Comparison of ENCODE assay signal across 14 cellular contexts in the genomic region with DNA sequence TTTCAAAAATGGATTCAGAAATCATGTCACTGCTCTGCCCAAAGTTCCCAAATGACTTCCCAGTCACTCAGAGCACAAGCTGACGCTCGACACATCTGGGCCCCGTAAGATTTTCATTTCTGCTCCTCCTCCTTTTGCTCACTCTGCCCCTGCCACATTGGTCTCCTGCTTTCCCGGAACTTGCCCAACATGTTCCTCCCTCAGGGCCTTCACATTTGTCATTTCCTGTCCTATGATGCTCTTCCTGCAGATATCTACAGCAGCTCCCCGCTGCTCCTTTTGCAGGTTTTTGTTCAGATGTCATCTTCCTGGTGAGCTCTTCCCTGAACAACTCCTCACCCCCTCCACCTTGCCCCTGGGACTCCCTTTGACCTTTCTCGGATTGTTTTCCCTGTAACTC. TPM values are rescaled to one million over a fixed set of nuclear protein-coding genes. Genes with fewer than 3 reads are reported as not detected.
DNase-seq lines count a peak whose midpoint lies in the region; ATAC-seq, FAIRE-seq and TF ChIP-seq lines count a peak whose summit lies in the region.
"Had no signal": no experiment of that assay in that cellular context is flagged by ENCODE, and none has a peak within 500 bp of the region (broad histone marks: within the 10 kb centered on the region; RNA-seq: fewer than 3 reads in every experiment).

No MANE protein-coding gene starts in this region.

- H3K27me3 ChIP-seq in SK-N-SH (ENCODE audit: insufficient read depth) = no peaks in the 10 kb centered on the region
- H3K27me3 ChIP-seq in keratinocyte (ENCODE audit: control insufficient read depth, extremely low read depth, insufficient read depth, low read length) = no peaks in the 10 kb centered on the region
- no peaks in the 10 kb centered on the region for H3K27me3 ChIP-seq in subcutaneous abdominal adipose tissue (ENCODE audit: control insufficient read depth in 5 of 5, insufficient read depth in 4 of 5, low read length in 5 of 5)
- H3K27me3 ChIP-seq: thyroid gland had no signal

- POLR2A ChIA-PET in SK-N-SH (lab: Yijun Ruan, JAX) = no interaction called here

- H3K36me3 ChIP-seq in SK-N-SH (replicated peaks in 1 of 2; ENCODE audit: control insufficient read depth in 1 of 2, insufficient read depth in 2 of 2, low read length in 1 of 2) = no peaks in the 10 kb centered on the region
- H3K36me3 ChIP-seq in keratinocyte (ENCODE audit: control insufficient read depth in 2 of 2, extremely low read depth in 1 of 2, insufficient read depth in 2 of 2, low read length in 2 of 2) = no peaks in the 10 kb centered on the region
- no peaks in the 10 kb centered on the region for H3K36me3 ChIP-seq in subcutaneous abdominal adipose tissue (ENCODE audit: control insufficient read depth in 5 of 5, insufficient read depth in 5 of 5, low read length in 5 of 5)
- H3K36me3 ChIP-seq: thyroid gland had no signal

- no peak for TF ChIP-seq CTCF in SK-N-SH (IDR thresholded peaks at IDR 0.05)
- TF ChIP-seq CTCF in keratinocyte (optimal IDR thresholded peaks at IDR 0.05 in 1 of 3, IDR thresholded peaks at IDR 0.05 in 1 of 3, conservative IDR thresholded peaks at IDR 0.05 in 1 of 3; ENCODE audit: extremely low read depth in 1 of 3, insufficient read depth in 2 of 3, low read length in 3 of 3) = no peak
- TF ChIP-seq CTCF in omental fat pad (IDR thresholded peaks at IDR 0.05) = no peak

- H2AFZ ChIP-seq in SK-N-SH (ENCODE audit: low read depth) (peak overlapping the region; percentile 57), keratinocyte (ENCODE audit: control insufficient read depth, low read length) (peak overlapping the region; percentile 28)

- no peaks in the 10 kb centered on the region for H3K27me3 Mint-ChIP-seq in activated T-helper 17 cell treated with anti-CD3 and anti-CD28 coated beads, Interleukin-2, amount 50 U/mL, for 72 hours
- H3K27me3 Mint-ChIP-seq in activated naive CD4-positive, alpha-beta T cell treated with anti-CD3 and anti-CD28 coated beads for 36 hours (ENCODE audit: low read depth) = no peaks in the 10 kb centered on the region
- H3K27me3 Mint-ChIP-seq: activated naive CD8-positive, alpha-beta T cell had no signal

- no peak overlapping the region for H3K4me3 ChIP-seq in SK-N-SH (ENCODE audit: low read depth in 2 of 2, low read length in 1 of 2)
- no peak overlapping the region for H3K4me3 ChIP-seq in keratinocyte (ENCODE audit: control insufficient read depth in 2 of 3, extremely low read depth in 1 of 3, insufficient read depth in 2 of 3, low read depth in 1 of 3, low read length in 3 of 3)
- no peak overlapping the region for H3K4me3 ChIP-seq in subcutaneous abdominal adipose tissue (ENCODE audit: low read depth in 1 of 5, low read length in 5 of 5)
- H3K4me3 ChIP-seq: thyroid gland had no signal

- H3K9me3 Mint-ChIP-seq in activated T-helper 17 cell treated with anti-CD3 and anti-CD28 coated beads, Interleukin-2, amount 50 U/mL, for 72 hours = no peaks in the 10 kb centered on the region
- peaks cover 2% of the 10 kb centered on the region for H3K9me3 Mint-ChIP-seq in activated naive CD4-positive, alpha-beta T cell treated with anti-CD3 and anti-CD28 coated beads for 36 hours

- intact Hi-C loops in activated naive CD4-positive, alpha-beta T cell treated with anti-CD3 and anti-CD28 coated beads for 36 hours (cut with micrococcal nuclease) = no loop called here

- H3K79me2 ChIP-seq in SK-N-SH (ENCODE audit: insufficient read depth) (no peaks in the 10 kb centered on the region), keratinocyte (ENCODE audit: control insufficient read depth, insufficient read depth, low read length) (no peaks in the 10 kb centered on the region)

- no peak overlapping the region for H3K4me3 Mint-ChIP-seq in activated T-helper 17 cell treated with anti-CD3 and anti-CD28 coated beads, Interleukin-2, amount 50 U/mL, for 72 hours
- H3K4me3 Mint-ChIP-seq in activated naive CD4-positive, alpha-beta T cell treated with anti-CD3 and anti-CD28 coated beads for 36 hours = no peak overlapping the region
- H3K4me3 Mint-ChIP-seq: activated naive CD8-positive, alpha-beta T cell had no signal

- peak overlapping the region in 1 of 2 experiments; percentile 85; a peak in 2 of 4 replicates for H3K27ac ChIP-seq in SK-N-SH (ENCODE audit: low read depth in 2 of 2, low read length in 1 of 2)
- H3K27ac ChIP-seq in keratinocyte (ENCODE audit: control insufficient read depth, insufficient read depth, low read length) = no peak overlapping the region
- peak overlapping the region; percentile 23 for H3K27ac ChIP-seq in subcutaneous abdominal adipose tissue (ENCODE audit: low read depth, low read length)
- H3K27ac ChIP-seq: thyroid gland had no signal

- 82% methylated on average over 6 of the region's 6 CpGs for WGBS in SK-N-SH (ENCODE audit: low lambda C conversion rate)

- H3K9me3 ChIP-seq in SK-N-SH = no peaks in the 10 kb centered on the region
- no peaks in the 10 kb centered on the region for H3K9me3 ChIP-seq in keratinocyte (ENCODE audit: control insufficient read depth, low read depth, low read length)
- no peaks in the 10 kb centered on the region for H3K9me3 ChIP-seq in subcutaneous abdominal adipose tissue (ENCODE audit: control insufficient read depth in 5 of 5, low read length in 5 of 5)
- H3K9me3 ChIP-seq: thyroid gland had no signal

- CTCF ChIA-PET in SK-N-SH (lab: Yijun Ruan, JAX) = no interaction called here
- CTCF ChIA-PET in activated naive CD4-positive, alpha-beta T cell treated with anti-CD3 and anti-CD28 coated beads for 36 hours (lab: Charles Lee) = interaction anchor here (0.5 kb wide), 1 partner anchor 127 kb away, joined by 3 read pairs; no protein-coding TSS in a partner anchor

- H3K4me2 ChIP-seq in SK-N-SH = no peak overlapping the region
- no peak overlapping the region for H3K4me2 ChIP-seq in keratinocyte (ENCODE audit: control insufficient read depth, extremely low read depth, insufficient read depth, low read depth, low read length)

- H3F3A ChIP-seq in SK-N-SH (replicated peaks; ENCODE audit: insufficient read depth) = peaks cover 23% of the 10 kb centered on the region

- H3K4me1 ChIP-seq in SK-N-SH (ENCODE audit: control insufficient read depth in 1 of 2, insufficient read depth in 2 of 2, low read depth in 1 of 2, low read length in 1 of 2) (peaks cover 11 to 20% of the 10 kb centered on the region in 2 experiments; a peak in 3 of 4 replicates), keratinocyte (ENCODE audit: control insufficient read depth, extremely low read depth, insufficient read depth, low read length) (peaks cover 15% of the 10 kb centered on the region), subcutaneous abdominal adipose tissue (ENCODE audit: control insufficient read depth in 5 of 5, insufficient read depth in 5 of 5, low read length in 5 of 5) (peaks cover 0 to 10% (median 0%) of the 10 kb centered on the region in 5 donors)
- H3K4me1 ChIP-seq: thyroid gland had no signal

- no peaks in the 10 kb centered on the region for H3K36me3 Mint-ChIP-seq in activated T-helper 17 cell treated with anti-CD3 and anti-CD28 coated beads, Interleukin-2, amount 50 U/mL, for 72 hours (ENCODE audit: low read depth)
- no peaks in the 10 kb centered on the region for H3K36me3 Mint-ChIP-seq in activated naive CD4-positive, alpha-beta T cell treated with anti-CD3 and anti-CD28 coated beads for 36 hours (ENCODE audit: low read depth)
- H3K36me3 Mint-ChIP-seq: activated naive CD8-positive, alpha-beta T cell had no signal

- TF ChIP-seq RAD21 in SK-N-SH (IDR thresholded peaks at IDR 0.05; ENCODE audit: low read length) = no peak

- no peaks in the 10 kb centered on the region for H3K9me1 ChIP-seq in keratinocyte (ENCODE audit: control insufficient read depth, extremely low read depth, insufficient read depth, low read length)

- DNase-seq in SK-N-SH (no peak), keratinocyte (ENCODE audit: low read depth, low spot score) (no peak), omental fat pad (ENCODE audit: low spot score) (no peak)
- no peak for DNase-seq in activated naive CD4-positive, alpha-beta T cell treated with anti-CD3 and anti-CD28 coated beads for 36 hours
- DNase-seq: 8988T; activated CD4-positive, alpha-beta T cell treated with anti-CD3 and anti-CD28 coated beads for 4 hours; DMS79; RPMI8226; thyroid gland had no signal

- ATAC-seq in SK-N-SH treated with all-trans-retinoic acid at 6 μM for 48 hours (no peak), omental fat pad (ENCODE audit: low FRiP score) (no peak), HG03159 (IDR thresholded peaks at IDR 0.05; ENCODE audit: unreplicated experiment) (no peak)
- ATAC-seq in activated T-helper 17 cell treated with anti-CD3 and anti-CD28 coated beads, Interleukin-2, amount 50 U/mL, for 72 hours (replicated peaks) = peak; percentile 30

- no peaks in the 10 kb centered on the region for H3K9me2 ChIP-seq in SK-N-SH

- dilution Hi-C loops in keratinocyte (cut with MboI; ENCODE audit: extremely low pct_ligation_motif_present, low sequenced_read_pairs) = no loop called here

- H4K20me1 ChIP-seq in SK-N-SH (ENCODE audit: insufficient read depth) = no peaks in the 10 kb centered on the region
- no peaks in the 10 kb centered on the region for H4K20me1 ChIP-seq in keratinocyte (ENCODE audit: control insufficient read depth, extremely low read depth, insufficient read depth, low read length)

- H3K9ac ChIP-seq in SK-N-SH = no peak overlapping the region
- H3K9ac ChIP-seq in keratinocyte (ENCODE audit: control insufficient read depth, extremely low read depth, insufficient read depth, low read length) = no peak overlapping the region
- no peak overlapping the region for H3K9ac ChIP-seq in subcutaneous abdominal adipose tissue (ENCODE audit: low read length in 5 of 5)

- no peak for TF ChIP-seq EP300 in SK-N-SH (IDR thresholded peaks at IDR 0.05; ENCODE audit: borderline replicate concordance in 1 of 2, low read depth in 1 of 2, low read length in 1 of 2)

- H3K27ac Mint-ChIP-seq in activated T-helper 17 cell treated with anti-CD3 and anti-CD28 coated beads, Interleukin-2, amount 50 U/mL, for 72 hours = no peak overlapping the region
- H3K27ac Mint-ChIP-seq in activated naive CD4-positive, alpha-beta T cell treated with anti-CD3 and anti-CD28 coated beads for 36 hours = no peak overlapping the region
- H3K27ac Mint-ChIP-seq: activated naive CD8-positive, alpha-beta T cell had no signal

- H3K4me1 Mint-ChIP-seq in activated T-helper 17 cell treated with anti-CD3 and anti-CD28 coated beads, Interleukin-2, amount 50 U/mL, for 72 hours = peaks cover 17% of the 10 kb centered on the region
- no peaks in the 10 kb centered on the region for H3K4me1 Mint-ChIP-seq in activated naive CD4-positive, alpha-beta T cell treated with anti-CD3 and anti-CD28 coated beads for 36 hours (ENCODE audit: low read depth)

- FAIRE-seq in keratinocyte (lab: Jason Lieb, UNC) = no peak

RNA-seq across cellular contexts. Expression of a gene that starts 58.5 kb away (rescaled TPM):
- polyA plus RNA-seq in SK-N-SH (2012; rRNA removed) = 24.5 and 31.5 TPM in 2 replicates
- polyA plus RNA-seq in SK-N-SH (2012; cell fraction: cytosol; rRNA removed) = 24.5 and 29.6 TPM in 2 replicates
- 72.1 and 91.2 TPM in 2 replicates for polyA plus RNA-seq in SK-N-SH (2012; cell fraction: nucleus; rRNA removed)
- total RNA-seq in activated T-helper 17 cell treated with anti-CD3 and anti-CD28 coated beads, Interleukin-2, amount 50 U/mL, for 72 hours = 100 to 1,000 TPM; 215 to 269 TPM
- 113 to 168 TPM (median 162 TPM) in 3 replicates for polyA plus RNA-seq in keratinocyte
- 124 TPM for polyA plus RNA-seq in keratinocyte (2011; ENCODE audit: low read depth)
- polyA plus RNA-seq in keratinocyte (2011; cell fraction: cytosol; rRNA removed) = 88.1 and 138 TPM in 2 replicates
- 284 and 358 TPM in 2 replicates for polyA plus RNA-seq in keratinocyte (2011; cell fraction: nucleus; rRNA removed)
- 98.2 and 98.5 TPM in 2 replicates for polyA plus RNA-seq in keratinocyte (2012; ENCODE audit: low replicate concordance)
- 62.1 to 198 TPM (median 133 TPM) in 3 replicates for polyA minus RNA-seq in keratinocyte
- 99.9 TPM for polyA minus RNA-seq in keratinocyte (2011; cell fraction: cytosol; rRNA and poly(A)+ RNA removed)
- 178 and 289 TPM in 2 replicates for polyA minus RNA-seq in keratinocyte (2011; cell fraction: nucleus; rRNA and poly(A)+ RNA removed)
- total RNA-seq in omental fat pad = 100 to 1,000 TPM in 2 of 4 donors, 10 to 100 TPM in 2; 68.5 to 152 (median 99.2) TPM
- total RNA-seq in activated naive CD4-positive, alpha-beta T cell treated with anti-CD3 and anti-CD28 coated beads for 36 hours = 100 to 1,000 TPM in 1 of 2 experiments, 10 to 100 TPM in 1; 97.3 to 100 TPM
